8 cellular contexts compared by ENCODE assay signal in genomic region chr5:181246276-181247050, GRCh38. TPM values are rescaled to one million over a fixed set of nuclear protein-coding genes. Genes with fewer than 3 reads are reported as not detected.
DNase-seq lines count a peak whose midpoint lies in the region; ATAC-seq and TF ChIP-seq lines count a peak whose summit lies in the region.

No MANE protein-coding gene starts in this region.

- H3K9me3 Mint-ChIP-seq in activated T-helper 1 cell treated with anti-CD3 and anti-CD28 coated beads, Interleukin-12 subunit alpha, Interleukin-12 subunit beta, Interleukin-2, Interleukin-4 antibody, amounts not matched to agents 30 ng/mL and 10 ng/mL and 1 ng/mL, durations not matched to agents 14 hours and 24 hours and 36 hours: no peaks in the 10 kb centered on the region

- no peaks in the 10 kb centered on the region for H3K9me3 ChIP-seq in thyroid gland

- H3K4me3 ChIP-seq in LNCaP clone FGC (ENCODE audit: low read depth, low read length): peak overlapping the region; percentile 96
- H3K4me3 ChIP-seq in thyroid gland (replicated peaks in 1 of 3): peak overlapping the region; percentile 23 to 86 (median 79)

- peaks cover 15% of the 10 kb centered on the region for H3K4me1 ChIP-seq in foreskin keratinocyte
- H3K4me1 ChIP-seq in thyroid gland: peaks cover 49 to 67% of the 10 kb centered on the region in 2 donors

- H3K27ac Mint-ChIP-seq in activated T-helper 1 cell treated with anti-CD3 and anti-CD28 coated beads, Interleukin-12 subunit alpha, Interleukin-12 subunit beta, Interleukin-2, Interleukin-4 antibody, amounts not matched to agents 30 ng/mL and 10 ng/mL and 1 ng/mL, durations not matched to agents 14 hours and 24 hours and 36 hours: peak overlapping the region; percentile 97

- H3K27me3 ChIP-seq in foreskin keratinocyte: no peaks in the 10 kb centered on the region
- H3K27me3 ChIP-seq in thyroid gland: no peaks in the 10 kb centered on the region

- H3K27ac ChIP-seq in C4-2B (peak overlapping the region; percentile 98), foreskin keratinocyte (peak overlapping the region; percentile 90), thyroid gland (peak overlapping the region; percentile 93 to 98 (median 95))

- WGBS in thyroid gland, 2 donors: 0 to 1% methylated on average over 31 to 47 of the region's 56 CpGs

- DNase-seq in LNCaP clone FGC (ENCODE audit: low read depth) (no peak), foreskin keratinocyte (peak; percentile 55 to 73), omental fat pad (ENCODE audit: low spot score) (peak; percentile 67), thyroid gland (peak; percentile 90 to 92), anterior cingulate cortex (lab: John Stamatoyannopoulos, UW) (no peak)
- DNase-seq in activated T-helper 1 cell treated with anti-CD3 and anti-CD28 coated beads, Interleukin-12 subunit alpha, Interleukin-12 subunit beta, Interleukin-2, Interleukin-4 antibody, amounts not matched to agents 30 ng/mL and 10 ng/mL and 1 ng/mL, durations not matched to agents 14 hours and 24 hours and 36 hours (ENCODE audit: low spot score): peak; percentile 77

- no peaks in the 10 kb centered on the region for H3K27me3 Mint-ChIP-seq in activated T-helper 1 cell treated with anti-CD3 and anti-CD28 coated beads, Interleukin-12 subunit alpha, Interleukin-12 subunit beta, Interleukin-2, Interleukin-4 antibody, amounts not matched to agents 30 ng/mL and 10 ng/mL and 1 ng/mL, durations not matched to agents 14 hours and 24 hours and 36 hours (ENCODE audit: insufficient read depth)

- peaks cover 64% of the 10 kb centered on the region for H3K4me1 Mint-ChIP-seq in activated T-helper 1 cell treated with anti-CD3 and anti-CD28 coated beads, Interleukin-12 subunit alpha, Interleukin-12 subunit beta, Interleukin-2, Interleukin-4 antibody, amounts not matched to agents 30 ng/mL and 10 ng/mL and 1 ng/mL, durations not matched to agents 14 hours and 24 hours and 36 hours (ENCODE audit: low read depth)

- peak in 1 of 2 donors; percentile 73 for TF ChIP-seq POLR2A in thyroid gland (IDR thresholded peaks at IDR 0.05)

- H3K36me3 Mint-ChIP-seq in activated T-helper 1 cell treated with anti-CD3 and anti-CD28 coated beads, Interleukin-12 subunit alpha, Interleukin-12 subunit beta, Interleukin-2, Interleukin-4 antibody, amounts not matched to agents 30 ng/mL and 10 ng/mL and 1 ng/mL, durations not matched to agents 14 hours and 24 hours and 36 hours (ENCODE audit: low read depth): peaks cover 41% of the 10 kb centered on the region

- TF ChIP-seq CTCF in C4-2B (conservative IDR thresholded peaks at IDR 0.05) (no peak), LNCaP clone FGC (IDR thresholded peaks at IDR 0.05; ENCODE audit: control insufficient read depth, extremely low read depth, insufficient read depth) (no peak), foreskin keratinocyte (conservative IDR thresholded peaks at IDR 0.05) (peak; percentile 18), omental fat pad (IDR thresholded peaks at IDR 0.05) (no peak), thyroid gland (IDR thresholded peaks at IDR 0.05) (peak in 2 of 6 experiments; percentile 4 to 5)

- peak overlapping the region; percentile 94 for H3K4me3 Mint-ChIP-seq in activated T-helper 1 cell treated with anti-CD3 and anti-CD28 coated beads, Interleukin-12 subunit alpha, Interleukin-12 subunit beta, Interleukin-2, Interleukin-4 antibody, amounts not matched to agents 30 ng/mL and 10 ng/mL and 1 ng/mL, durations not matched to agents 14 hours and 24 hours and 36 hours

- H3K36me3 ChIP-seq in thyroid gland: peaks cover 7 to 8% of the 10 kb centered on the region in 2 donors

- peak; percentile 41 for ATAC-seq in GM21576 (IDR thresholded peaks at IDR 0.05; ENCODE audit: unreplicated experiment)
- peak; percentile 68 for ATAC-seq in foreskin keratinocyte
- ATAC-seq in omental fat pad (ENCODE audit: low FRiP score): peak; percentile 82

- intact Hi-C loops in activated T-helper 1 cell treated with anti-CD3 and anti-CD28 coated beads, Interleukin-12 subunit alpha, Interleukin-12 subunit beta, Interleukin-2, Interleukin-4 antibody, amounts not matched to agents 30 ng/mL and 10 ng/mL and 1 ng/mL, durations not matched to agents 14 hours and 24 hours and 36 hours (cut with micrococcal nuclease): loop anchor here (1.0 to 10.0 kb wide), 5 partner anchors 15 to 1692 kb away; partner anchors contain the start of genes CNOT6, MAPK9, RUFY1 and TRIM52
- intact Hi-C loops in thyroid gland (cut with DNase I): no loop called here

RNA-seq across cellular contexts. Expression of gene RACK1, which starts 2.8 kb away (rescaled TPM):
- 2,098 and 2,121 TPM in 2 replicates for total RNA-seq in activated T-helper 1 cell treated with anti-CD3 and anti-CD28 coated beads, Interleukin-12 subunit alpha, Interleukin-12 subunit beta, Interleukin-2, Interleukin-4 antibody, amounts not matched to agents 30 ng/mL and 10 ng/mL and 1 ng/mL, durations not matched to agents 14 hours and 24 hours and 36 hours
- total RNA-seq in foreskin keratinocyte (3,025 and 3,078 TPM in 2 replicates), omental fat pad (1,000 to 10,000 TPM; 1,928 to 2,385 (median 2,165) TPM), thyroid gland (1,000 to 10,000 TPM; 2,254 to 3,332 (median 2,569) TPM)
- polyA plus RNA-seq in foreskin keratinocyte: 2,685 and 2,690 TPM in 2 replicates

RNA-seq across cellular contexts. Expression of gene TRIM52, which starts 14.5 kb away (rescaled TPM):
- 15.3 and 17.1 TPM in 2 replicates for total RNA-seq in activated T-helper 1 cell treated with anti-CD3 and anti-CD28 coated beads, Interleukin-12 subunit alpha, Interleukin-12 subunit beta, Interleukin-2, Interleukin-4 antibody, amounts not matched to agents 30 ng/mL and 10 ng/mL and 1 ng/mL, durations not matched to agents 14 hours and 24 hours and 36 hours
- total RNA-seq in foreskin keratinocyte (2.6 and 2.8 TPM in 2 replicates), omental fat pad (10 to 100 TPM in 3 of 4 donors, 1 to 10 TPM in 1; 9.8 to 19.7 (median 14.5) TPM), thyroid gland (10 to 100 TPM; 14.8 to 30.8 (median 23.8) TPM)
- 0.97 and 1.1 TPM in 2 replicates for polyA plus RNA-seq in foreskin keratinocyte

RNA-seq across cellular contexts. Expression of gene TRIM41, which starts 23.4 kb away (rescaled TPM):
- 31.8 and 34.8 TPM in 2 replicates for total RNA-seq in activated T-helper 1 cell treated with anti-CD3 and anti-CD28 coated beads, Interleukin-12 subunit alpha, Interleukin-12 subunit beta, Interleukin-2, Interleukin-4 antibody, amounts not matched to agents 30 ng/mL and 10 ng/mL and 1 ng/mL, durations not matched to agents 14 hours and 24 hours and 36 hours
- total RNA-seq in foreskin keratinocyte (17.5 and 17.9 TPM in 2 replicates), omental fat pad (10 to 100 TPM in 3 of 4 donors, 1 to 10 TPM in 1; 9.8 to 16.4 (median 12.6) TPM), thyroid gland (10 to 100 TPM; 18.8 to 31.1 (median 22.8) TPM)
- polyA plus RNA-seq in foreskin keratinocyte: 15.6 and 17.3 TPM in 2 replicates

RNA-seq across cellular contexts. Expression of gene TRIM7, which starts 41.5 kb away (rescaled TPM):
- total RNA-seq in activated T-helper 1 cell treated with anti-CD3 and anti-CD28 coated beads, Interleukin-12 subunit alpha, Interleukin-12 subunit beta, Interleukin-2, Interleukin-4 antibody, amounts not matched to agents 30 ng/mL and 10 ng/mL and 1 ng/mL, durations not matched to agents 14 hours and 24 hours and 36 hours: 1.5 and 1.8 TPM in 2 replicates
- total RNA-seq in foreskin keratinocyte: 33.3 and 37.6 TPM in 2 replicates
- polyA plus RNA-seq in foreskin keratinocyte: 36.7 and 39.0 TPM in 2 replicates
- total RNA-seq in omental fat pad: 1 to 10 TPM in 2 of 4 donors, under 1 TPM in 2; 0.79 to 2.9 (median 1.1) TPM
- 10 to 100 TPM; 12.3 to 14.2 (median 13.0) TPM for total RNA-seq in thyroid gland

Comparison
In these comparisons a context has a peak if more than half of its experiments do, and no peak if none do; other contexts are left out.
1. DNase-seq: peak in activated T-helper 1 cell treated with anti-CD3 and anti-CD28 coated beads, Interleukin-12 subunit alpha, Interleukin-12 subunit beta, Interleukin-2, Interleukin-4 antibody, amounts not matched to agents 30 ng/mL and 10 ng/mL and 1 ng/mL, durations not matched to agents 14 hours and 24 hours and 36 hours (single experiment), foreskin keratinocyte (2 of 2), omental fat pad (single experiment) and thyroid gland (2 of 2); none in LNCaP clone FGC (single experiment) and anterior cingulate cortex (0 of 58).
2. Peak in every context shown above with its lines, with median percentiles within 50 percentile points of each other: H3K27ac ChIP-seq and ATAC-seq.